ENCODE assay signal across 15 cellular contexts in the genomic region with DNA sequence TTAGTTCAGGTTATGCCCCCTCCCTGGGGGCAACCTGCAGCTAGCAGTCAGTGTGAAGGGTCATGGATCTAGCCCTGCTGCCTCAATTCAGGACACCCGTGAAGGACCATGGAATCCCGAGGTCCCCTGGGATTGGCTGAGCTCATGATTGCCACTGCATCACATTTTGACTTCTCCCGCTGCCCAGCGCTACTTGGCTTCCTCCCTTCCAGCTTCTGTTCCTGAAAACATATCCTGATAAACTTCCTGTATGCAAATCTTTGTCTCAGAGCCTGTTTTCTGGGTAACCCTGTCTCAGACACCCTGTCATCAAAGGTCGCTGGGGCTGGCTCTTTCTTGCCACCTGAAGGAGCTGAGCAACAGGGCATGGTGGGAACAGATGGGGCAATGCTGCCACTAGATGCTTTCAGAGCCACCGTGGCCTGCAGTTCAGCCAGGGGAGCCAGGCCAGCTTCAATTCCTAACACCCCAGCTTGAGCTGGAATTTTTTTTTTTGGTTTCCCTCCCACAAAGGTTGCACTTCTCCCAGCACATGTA.
"Had no signal": no experiment of that assay in that cellular context is flagged by ENCODE, and none has a peak within 500 bp of the region (broad histone marks: within the 10 kb centered on the region; RNA-seq: fewer than 3 reads in every experiment).

No MANE protein-coding gene starts in this region.

- H3K27ac Mint-ChIP-seq: activated CD4-positive, alpha-beta T cell treated with anti-CD3 and anti-CD28 coated beads for 36 hours; activated CD8-positive, alpha-beta T cell treated with anti-CD3 and anti-CD28 coated beads, Interleukin-2, amount 10 ng/mL, durations not matched to agents 7 days and 5 days had no signal

- H3K36me3 ChIP-seq: neutrophil, thyroid gland, vagina had no signal

- H3K36me3 Mint-ChIP-seq: mesothelial cell of epicardium had no signal

- H3K27me3 ChIP-seq: thyroid gland, vagina had no signal

- DNase-seq: activated CD4-positive, alpha-beta T cell treated with anti-CD3 and anti-CD28 coated beads for 36 hours; activated CD8-positive, alpha-beta memory T cell treated with anti-CD3 and anti-CD28 coated beads, Interleukin-2, amount 50 U/mL, for 48 hours; activated CD8-positive, alpha-beta T cell treated with anti-CD3 and anti-CD28 coated beads, Interleukin-2, amount 10 ng/mL, durations not matched to agents 7 days and 5 days; activated naive CD4-positive, alpha-beta T cell; effector CD8-positive, alpha-beta T cell; kidney glomerular epithelial cell; stimulated activated CD4-positive, alpha-beta T cell treated with anti-CD3 and anti-CD28 coated beads, Interleukin-4, amount 100 ng/mL, for 4 hours; T-helper 9 cell had no signal

- H3K4me1 ChIP-seq: thyroid gland, vagina had no signal

- H3K4me3 ChIP-seq: skin epidermis, thyroid gland, vagina had no signal

- H3K27ac ChIP-seq: epithelial cell of prostate, neutrophil, skin epidermis, thyroid gland, vagina, VCaP had no signal

- ATAC-seq: activated CD4-positive, alpha-beta T cell treated with anti-CD3 and anti-CD28 coated beads for 36 hours; activated CD8-positive, alpha-beta T cell treated with anti-CD3 and anti-CD28 coated beads, Interleukin-2, amount 10 ng/mL, durations not matched to agents 7 days and 5 days had no signal

- H3K4me3 Mint-ChIP-seq: activated CD4-positive, alpha-beta T cell treated with anti-CD3 and anti-CD28 coated beads for 36 hours; activated CD8-positive, alpha-beta T cell treated with anti-CD3 and anti-CD28 coated beads, Interleukin-2, amount 10 ng/mL, durations not matched to agents 7 days and 5 days had no signal

- H3K9me3 ChIP-seq: neutrophil, thyroid gland, vagina had no signal

- H3K9me3 Mint-ChIP-seq: mesothelial cell of epicardium had no signal
